Comparison of ENCODE assay signal across 27 cellular contexts in the genomic region with DNA sequence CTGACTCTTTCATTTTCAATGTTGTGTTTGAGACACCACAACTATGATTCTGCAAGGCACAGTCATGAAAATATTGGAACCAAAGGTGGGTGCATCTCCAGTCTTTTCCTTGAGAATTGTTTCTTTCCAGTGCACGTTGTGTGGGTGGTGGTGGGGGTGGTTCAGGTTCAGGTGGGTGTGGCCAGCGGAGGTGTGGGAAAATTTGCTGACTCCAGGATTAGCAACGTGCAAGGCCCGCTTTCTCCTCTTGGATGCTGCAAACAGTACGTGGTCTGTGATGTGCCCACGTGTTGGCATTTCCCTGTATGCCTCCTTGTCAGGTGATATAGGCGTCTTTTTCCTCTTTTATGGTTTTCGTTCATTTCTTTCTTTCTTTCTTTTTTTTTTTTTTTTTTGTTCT.
"Had no signal": no experiment of that assay in that cellular context is flagged by ENCODE, and none has a peak within 500 bp of the region (broad histone marks: within the 10 kb centered on the region; RNA-seq: fewer than 3 reads in every experiment).

No MANE protein-coding gene starts in this region.

- H3K27me3 ChIP-seq: esophagus squamous epithelium, suprapubic skin, transverse colon, uterus had no signal

- H3K27ac ChIP-seq: esophagus squamous epithelium, lower lobe of right lung, psoas muscle, suprapubic skin, transverse colon, upper lobe of right lung, uterus had no signal

- H3K9me3 ChIP-seq: esophagus squamous epithelium, lower lobe of right lung, mucosa of descending colon, psoas muscle, suprapubic skin, transverse colon, upper lobe of right lung, uterus had no signal

- H3K4me3 ChIP-seq: esophagus squamous epithelium, lower lobe of right lung, mucosa of descending colon, psoas muscle, suprapubic skin, transverse colon, upper lobe of right lung, uterus had no signal

- FAIRE-seq: endometrium, small intestine had no signal

- ATAC-seq: effector memory CD8-positive, alpha-beta T cell; left colon; left ventricle myocardium superior; lower lobe of right lung; mucosa of descending colon; naive thymus-derived CD4-positive, alpha-beta T cell; psoas muscle; right cardiac atrium; stimulated activated naive B cell treated with anti-CD40 and anti-IgM and Interleukin-4, amounts not matched to agents 10 μg/mL and 1 μg/mL and 100 μg/mL, for 72 hours; stimulated activated naive CD8-positive, alpha-beta T cell treated with anti-CD3 and anti-CD28 coated beads, Interleukin-15, amount 100 ng/mL, for 72 hours; upper lobe of right lung had no signal

- DNase-seq: cortex of kidney; effector memory CD8-positive, alpha-beta T cell; erythroblast; esophagus squamous epithelium; foreskin melanocyte; glutamatergic neuron; hypothalamus; immature natural killer cell; islet precursor cell; kidney glomerular epithelial cell; left colon; left ventricle myocardium superior; lower lobe of right lung; mucosa of descending colon; naive thymus-derived CD4-positive, alpha-beta T cell; psoas muscle; right cardiac atrium; small intestine; stimulated activated CD4-positive, alpha-beta T cell treated with anti-CD3 and anti-CD28 coated beads, Interleukin-15, amount 100 ng/mL, for 24 hours; stimulated activated CD4-positive, alpha-beta T cell treated with anti-CD3 and anti-CD28 coated beads, Interleukin-2, amount 100 ng/mL, for 48 hours; stimulated activated naive B cell treated with anti-CD40 and anti-IgM and Interleukin-4, amounts not matched to agents 10 μg/mL and 1 μg/mL and 100 μg/mL, for 72 hours; stimulated activated naive CD8-positive, alpha-beta T cell treated with anti-CD3 and anti-CD28 coated beads, Interleukin-15, amount 100 ng/mL, for 72 hours; transverse colon; upper lobe of right lung; uterus had no signal

- H3K36me3 ChIP-seq: esophagus squamous epithelium, lower lobe of right lung, suprapubic skin, transverse colon, upper lobe of right lung, uterus had no signal

- H3K4me1 ChIP-seq: esophagus squamous epithelium, psoas muscle, suprapubic skin, upper lobe of right lung, uterus had no signal
